In the genomic region with DNA sequence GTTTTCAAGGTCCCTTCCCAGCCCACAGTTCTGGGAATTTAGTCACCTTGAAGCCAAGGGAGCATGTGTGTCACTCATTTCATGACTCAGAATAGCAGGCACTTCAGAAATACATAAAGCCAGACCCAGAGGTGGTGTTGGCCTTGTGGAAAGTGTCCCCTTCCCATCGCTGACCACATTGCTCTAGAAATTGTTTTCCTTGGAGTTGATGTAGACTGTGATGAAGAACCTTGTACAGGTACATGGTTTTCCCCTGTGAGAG, we compare ENCODE assay signal across 12 cellular contexts.
DNase-seq lines count a peak whose midpoint lies in the region; ATAC-seq and TF ChIP-seq lines count a peak whose summit lies in the region.
"Had no signal": no experiment of that assay in that cellular context is flagged by ENCODE, and none has a peak within 500 bp of the region (broad histone marks: within the 10 kb centered on the region; RNA-seq: fewer than 3 reads in every experiment).

No MANE protein-coding gene starts in this region.

- H3K27me3 ChIP-seq in SK-N-SH (ENCODE audit: insufficient read depth) = no peaks in the 10 kb centered on the region
- no peaks in the 10 kb centered on the region for H3K27me3 ChIP-seq in spleen (replicated peaks in 1 of 7)
- no peaks in the 10 kb centered on the region for H3K27me3 ChIP-seq in effector memory CD4-positive, alpha-beta T cell (replicated peaks; ENCODE audit: control insufficient read depth, insufficient read depth, low read length, poor library complexity, severe bottlenecking)

- intact Hi-C loops in spleen (cut with DNase I; ENCODE audit: low total_unique reads) = no loop called here

- no peak overlapping the region for H2AFZ ChIP-seq in SK-N-SH (ENCODE audit: low read depth)

- no peak overlapping the region for H3K4me3 ChIP-seq in SK-N-SH (ENCODE audit: low read depth in 2 of 2, low read length in 1 of 2)
- H3K4me3 ChIP-seq in spleen = no peak overlapping the region
- no peak overlapping the region for H3K4me3 ChIP-seq in effector memory CD4-positive, alpha-beta T cell (ENCODE audit: insufficient read depth, low read depth, low read length, poor library complexity, severe bottlenecking)
- H3K4me3 ChIP-seq: SK-N-MC had no signal

- H3K79me2 ChIP-seq in SK-N-SH (ENCODE audit: insufficient read depth) = no peaks in the 10 kb centered on the region

- ATAC-seq in SK-N-SH treated with all-trans-retinoic acid at 6 μM for 48 hours = no peak; the same call in 2 of the 3 replicates
- peak; percentile 51 for ATAC-seq in esophagus mucosa

- no peaks in the 10 kb centered on the region for H3K9me2 ChIP-seq in SK-N-SH

- no peak for TF ChIP-seq CTCF in SK-N-SH (IDR thresholded peaks at IDR 0.05)
- no peak for TF ChIP-seq CTCF in spleen (IDR thresholded peaks at IDR 0.05 in 8 of 11, conservative IDR thresholded peaks at IDR 0.05 in 3 of 11)

- H3K4me1 ChIP-seq in SK-N-SH (ENCODE audit: control insufficient read depth in 1 of 2, insufficient read depth in 2 of 2, low read depth in 1 of 2, low read length in 1 of 2) (peaks cover 8 to 10% of the 10 kb centered on the region in 2 experiments; a peak in 2 of 4 replicates), spleen (peaks cover 3 to 57% (median 32%) of the 10 kb centered on the region in 6 donors)
- H3K4me1 ChIP-seq in effector memory CD4-positive, alpha-beta T cell (ENCODE audit: control insufficient read depth, insufficient read depth, low read length, poor library complexity, severe bottlenecking) = peaks cover 22% of the 10 kb centered on the region

- H4K20me1 ChIP-seq in SK-N-SH (ENCODE audit: insufficient read depth) = no peaks in the 10 kb centered on the region

- no peak for DNase-seq in SK-N-SH
- peak; percentile 56 for DNase-seq in RPMI7951 (ENCODE audit: low read depth)
- no peak for DNase-seq in spleen
- DNase-seq in activated CD8-positive, alpha-beta memory T cell treated with anti-CD3 and anti-CD28 coated beads, Interleukin-2, amount 50 U/mL, for 4 hours = no peak
- DNase-seq in effector memory CD4-positive, alpha-beta T cell = no peak
- DNase-seq in NCI-H524 treated with DMSO at 0.1 percent for 48 hours (lab: John Stamatoyannopoulos, UW) = no peak
- DNase-seq: 8988T, NCI-H1092 treated with DMSO at 0.1 percent for 48 hours, NCI-H774 had no signal

- H3K4me2 ChIP-seq in SK-N-SH = peak overlapping the region; percentile 38; the same call in 1 of the 2 replicates

- CTCF ChIA-PET in SK-N-SH (lab: Yijun Ruan, JAX) = interaction anchor here (1.1 kb wide), 1 partner anchor 42 kb away, joined by 3 read pairs; no protein-coding TSS in a partner anchor

- no peaks in the 10 kb centered on the region for H3K36me3 ChIP-seq in SK-N-SH (replicated peaks in 1 of 2; ENCODE audit: control insufficient read depth in 1 of 2, insufficient read depth in 2 of 2, low read length in 1 of 2)
- no peaks in the 10 kb centered on the region for H3K36me3 ChIP-seq in spleen
- no peaks in the 10 kb centered on the region for H3K36me3 ChIP-seq in effector memory CD4-positive, alpha-beta T cell (ENCODE audit: control insufficient read depth, insufficient read depth, low read length)

- TF ChIP-seq POLR2A in spleen (IDR thresholded peaks at IDR 0.05) = no peak

- H3F3A ChIP-seq in SK-N-SH (replicated peaks; ENCODE audit: insufficient read depth) = no peaks in the 10 kb centered on the region

- H3K27ac ChIP-seq in SK-N-SH (ENCODE audit: low read depth in 2 of 2, low read length in 1 of 2) (no peak overlapping the region), spleen (peak overlapping the region in 6 of 8 donors; percentile 22 to 57 (median 40))
- no peak overlapping the region for H3K27ac ChIP-seq in effector memory CD4-positive, alpha-beta T cell (ENCODE audit: insufficient read depth, low read length, poor library complexity, severe bottlenecking)
- H3K27ac ChIP-seq: SK-N-MC had no signal

- H3K9me3 ChIP-seq in SK-N-SH (no peaks in the 10 kb centered on the region), spleen (no peaks in the 10 kb centered on the region)
- no peaks in the 10 kb centered on the region for H3K9me3 ChIP-seq in effector memory CD4-positive, alpha-beta T cell (ENCODE audit: control insufficient read depth, low read length)

- POLR2A ChIA-PET in SK-N-SH (lab: Yijun Ruan, JAX) = no interaction called here

- 91% methylated on average over 1 of the region's 1 CpG for WGBS in SK-N-SH (ENCODE audit: low lambda C conversion rate)
- 62 to 79% (median 77%) methylated on average over 1 of the region's 1 CpG; no CpG with 5 or more reads in 1 of the 5 donors for WGBS in spleen, 5 donors

- no peak for TF ChIP-seq RAD21 in SK-N-SH (IDR thresholded peaks at IDR 0.05; ENCODE audit: low read length)

- no peak for TF ChIP-seq EP300 in SK-N-SH (IDR thresholded peaks at IDR 0.05; ENCODE audit: borderline replicate concordance in 1 of 2, low read depth in 1 of 2, low read length in 1 of 2)

- H3K9ac ChIP-seq in SK-N-SH = no peak overlapping the region

TF ChIP-seq in SK-N-SH, 30 proteins besides CTCF, POLR2A, EP300 and RAD21 (continues in another document):
- TF ChIP-seq GABPA (IDR thresholded peaks at IDR 0.05; ENCODE audit: low read depth) = no peak
- no peak for TF ChIP-seq ELF1 (IDR thresholded peaks at IDR 0.05)
- no peak for TF ChIP-seq RFX5 (IDR thresholded peaks at IDR 0.05; ENCODE audit: low read length)
- TF ChIP-seq, protein P1, sequence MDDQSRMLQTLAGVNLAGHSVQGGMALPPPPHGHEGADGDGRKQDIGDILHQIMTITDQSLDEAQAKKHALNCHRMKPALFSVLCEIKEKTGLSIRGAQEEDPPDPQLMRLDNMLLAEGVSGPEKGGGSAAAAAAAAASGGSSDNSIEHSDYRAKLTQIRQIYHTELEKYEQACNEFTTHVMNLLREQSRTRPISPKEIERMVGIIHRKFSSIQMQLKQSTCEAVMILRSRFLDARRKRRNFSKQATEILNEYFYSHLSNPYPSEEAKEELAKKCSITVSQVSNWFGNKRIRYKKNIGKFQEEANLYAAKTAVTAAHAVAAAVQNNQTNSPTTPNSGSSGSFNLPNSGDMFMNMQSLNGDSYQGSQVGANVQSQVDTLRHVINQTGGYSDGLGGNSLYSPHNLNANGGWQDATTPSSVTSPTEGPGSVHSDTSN (IDR thresholded peaks at IDR 0.05) = no peak
- TF ChIP-seq FOSL2 (IDR thresholded peaks at IDR 0.05; ENCODE audit: borderline replicate concordance, low read depth) = no peak
- TF ChIP-seq SMC3 (IDR thresholded peaks at IDR 0.05; ENCODE audit: low read depth, low read length) = no peak
- no peak for TF ChIP-seq NFIC (IDR thresholded peaks at IDR 0.05; ENCODE audit: borderline replicate concordance)
- TF ChIP-seq TCF12 (IDR thresholded peaks at IDR 0.05) = no peak

TF ChIP-seq in SK-N-SH treated with all-trans-retinoic acid at 6 μM for 48 hours, 23 proteins besides CTCF, POLR2A, EP300 and RAD21 (continues in another document):
- TF ChIP-seq, protein P2, sequence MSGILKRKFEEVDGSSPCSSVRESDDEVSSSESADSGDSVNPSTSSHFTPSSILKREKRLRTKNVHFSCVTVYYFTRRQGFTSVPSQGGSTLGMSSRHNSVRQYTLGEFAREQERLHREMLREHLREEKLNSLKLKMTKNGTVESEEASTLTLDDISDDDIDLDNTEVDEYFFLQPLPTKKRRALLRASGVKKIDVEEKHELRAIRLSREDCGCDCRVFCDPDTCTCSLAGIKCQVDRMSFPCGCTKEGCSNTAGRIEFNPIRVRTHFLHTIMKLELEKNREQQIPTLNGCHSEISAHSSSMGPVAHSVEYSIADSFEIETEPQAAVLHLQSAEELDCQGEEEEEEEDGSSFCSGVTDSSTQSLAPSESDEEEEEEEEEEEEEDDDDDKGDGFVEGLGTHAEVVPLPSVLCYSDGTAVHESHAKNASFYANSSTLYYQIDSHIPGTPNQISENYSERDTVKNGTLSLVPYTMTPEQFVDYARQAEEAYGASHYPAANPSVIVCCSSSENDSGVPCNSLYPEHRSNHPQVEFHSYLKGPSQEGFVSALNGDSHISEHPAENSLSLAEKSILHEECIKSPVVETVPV (CRISPR knock-in tag; IDR thresholded peaks at IDR 0.05) = no peak
- TF ChIP-seq OSR1 (CRISPR knock-in tag; IDR thresholded peaks at IDR 0.05) = no peak
- TF ChIP-seq, protein P3, sequence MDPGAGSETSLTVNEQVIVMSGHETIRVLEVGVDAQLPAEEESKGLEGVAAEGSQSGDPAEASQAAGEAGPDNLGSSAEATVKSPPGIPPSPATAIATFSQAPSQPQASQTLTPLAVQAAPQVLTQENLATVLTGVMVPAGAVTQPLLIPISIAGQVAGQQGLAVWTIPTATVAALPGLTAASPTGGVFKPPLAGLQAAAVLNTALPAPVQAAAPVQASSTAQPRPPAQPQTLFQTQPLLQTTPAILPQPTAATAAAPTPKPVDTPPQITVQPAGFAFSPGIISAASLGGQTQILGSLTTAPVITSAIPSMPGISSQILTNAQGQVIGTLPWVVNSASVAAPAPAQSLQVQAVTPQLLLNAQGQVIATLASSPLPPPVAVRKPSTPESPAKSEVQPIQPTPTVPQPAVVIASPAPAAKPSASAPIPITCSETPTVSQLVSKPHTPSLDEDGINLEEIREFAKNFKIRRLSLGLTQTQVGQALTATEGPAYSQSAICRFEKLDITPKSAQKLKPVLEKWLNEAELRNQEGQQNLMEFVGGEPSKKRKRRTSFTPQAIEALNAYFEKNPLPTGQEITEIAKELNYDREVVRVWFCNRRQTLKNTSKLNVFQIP (CRISPR knock-in tag; IDR thresholded peaks at IDR 0.05; ENCODE audit: borderline replicate concordance, low read depth) = no peak
- no peak for TF ChIP-seq ZNF70 (CRISPR knock-in tag; IDR thresholded peaks at IDR 0.05)
- TF ChIP-seq TCF4 (CRISPR knock-in tag; IDR thresholded peaks at IDR 0.05; ENCODE audit: borderline replicate concordance) = no peak
- TF ChIP-seq PPARA (CRISPR knock-in tag; IDR thresholded peaks at IDR 0.05; ENCODE audit: borderline replicate concordance) = no peak
- no peak for TF ChIP-seq TOX (CRISPR knock-in tag; IDR thresholded peaks at IDR 0.05; ENCODE audit: borderline replicate concordance)

Comparison
In these comparisons a context has a peak if more than half of its experiments do, and no peak if none do; other contexts are left out.
1. H3K27ac ChIP-seq: peak in spleen (6 of 8); none in SK-N-SH (0 of 2) and effector memory CD4-positive, alpha-beta T cell (single experiment).